ENCODE assay signal across 17 cellular contexts in the genomic region with DNA sequence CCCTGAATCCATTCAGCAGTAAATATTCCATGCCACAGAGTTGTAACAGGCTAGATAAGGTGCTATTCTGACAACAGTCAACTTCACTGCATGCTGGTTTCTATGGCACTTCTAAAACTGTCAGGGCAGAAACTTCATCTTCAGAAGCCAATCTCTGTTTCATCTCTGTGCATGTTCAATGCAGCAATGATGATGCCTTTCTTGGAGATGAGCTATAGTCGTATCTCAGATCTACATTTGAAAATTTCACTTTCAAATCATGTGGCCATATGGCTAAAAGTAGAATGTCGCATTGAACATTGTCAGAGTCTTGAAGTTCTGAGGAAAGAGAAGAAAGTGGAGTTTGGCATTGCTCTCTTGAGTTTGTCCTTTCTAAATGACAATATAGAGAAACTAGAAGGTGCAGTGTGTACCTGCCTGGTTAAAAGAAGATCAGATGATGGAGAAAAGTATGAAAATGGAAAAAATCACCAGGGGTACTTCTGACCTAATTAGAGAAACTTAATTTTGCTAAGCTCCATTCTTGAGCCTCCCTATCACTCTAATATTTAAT. TPM values are rescaled to one million over a fixed set of nuclear protein-coding genes. Genes with fewer than 3 reads are reported as not detected.
A peak's percentile ranks its signal among the peaks of the same experiment; 100 is the strongest.
DNase-seq lines count a peak whose midpoint lies in the region; ATAC-seq and TF ChIP-seq lines count a peak whose summit lies in the region.
"Had no signal": no experiment of that assay in that cellular context is flagged by ENCODE, and none has a peak within 500 bp of the region (broad histone marks: within the 10 kb centered on the region; RNA-seq: fewer than 3 reads in every experiment).

No MANE protein-coding gene starts in this region.

- H3K9me3 Mint-ChIP-seq in activated CD8-positive, alpha-beta memory T cell treated with anti-CD3 and anti-CD28 coated beads, Interleukin-2, amount 10 ng/mL, durations not matched to agents 7 days and 5 days (ENCODE audit: low read depth): no peaks in the 10 kb centered on the region
- H3K9me3 Mint-ChIP-seq: naive thymus-derived CD8-positive, alpha-beta T cell had no signal

- peak overlapping the region; percentile 97 for H3K27ac ChIP-seq in Karpas-422 (ENCODE audit: low read length)
- no peak overlapping the region for H3K27ac ChIP-seq in lower lobe of right lung
- H3K27ac ChIP-seq: RWPE1, tibial artery had no signal

- no peaks in the 10 kb centered on the region for H4K20me1 ChIP-seq in Karpas-422 (ENCODE audit: insufficient read depth, low read depth, low read length)

- peaks cover 9% of the 10 kb centered on the region for H3K36me3 Mint-ChIP-seq in activated CD8-positive, alpha-beta memory T cell treated with anti-CD3 and anti-CD28 coated beads, Interleukin-2, amount 10 ng/mL, durations not matched to agents 7 days and 5 days

- peaks cover 3% of the 10 kb centered on the region; the same call in 1 of the 2 replicates for H3K79me2 ChIP-seq in Karpas-422 (ENCODE audit: low read length)

- intact Hi-C loops in lower lobe of right lung (cut with DNase I): no loop called here

- in situ Hi-C loops in GM13976 (cut with MboI; ENCODE audit: low sequenced_read_pairs, unreplicated experiment): no loop called here

- peaks cover 73% of the 10 kb centered on the region for H3K4me1 ChIP-seq in Karpas-422 (ENCODE audit: low read length)
- no peaks in the 10 kb centered on the region for H3K4me1 ChIP-seq in lower lobe of right lung
- H3K4me1 ChIP-seq: tibial artery had no signal

- H3K27ac Mint-ChIP-seq in activated CD8-positive, alpha-beta memory T cell treated with anti-CD3 and anti-CD28 coated beads, Interleukin-2, amount 10 ng/mL, durations not matched to agents 7 days and 5 days: no peak overlapping the region

- DNase-seq in GM13976 (ENCODE audit: low spot score): peak; percentile 47
- DNase-seq in Karpas-422: peak; percentile 88
- no peak for DNase-seq in activated CD8-positive, alpha-beta memory T cell treated with anti-CD3 and anti-CD28 coated beads, Interleukin-2, amount 10 ng/mL, durations not matched to agents 7 days and 5 days
- DNase-seq in midbrain (lab: John Stamatoyannopoulos, UW): no peak
- no peak for DNase-seq in lower lobe of right lung
- DNase-seq: activated CD4-positive, alpha-beta T cell treated with anti-CD3 and anti-CD28 coated beads, Interleukin-2, amount 50 U/mL, for 1 hour; activated effector memory CD4-positive, alpha-beta T cell treated with anti-CD3 and anti-CD28 coated beads, Interleukin-2, amount 50 U/mL, for 16 hours; Calu3; naive thymus-derived CD8-positive, alpha-beta T cell; NCI-H1930; NCI-H748 treated with DMSO at 0.1 percent for 48 hours; tibial artery had no signal

- no peak for TF ChIP-seq CTCF in GM13976 (IDR thresholded peaks at IDR 0.05; ENCODE audit: borderline replicate concordance, control extremely low read depth, extremely low read depth, insufficient read depth, missing control alignments)
- TF ChIP-seq CTCF in lower lobe of right lung (IDR thresholded peaks at IDR 0.05): no peak

- H3K9me3 ChIP-seq in Karpas-422 (ENCODE audit: low read length) (no peaks in the 10 kb centered on the region), lower lobe of right lung (no peaks in the 10 kb centered on the region)
- H3K9me3 ChIP-seq: tibial artery had no signal

- no peak overlapping the region for H2AFZ ChIP-seq in Karpas-422 (ENCODE audit: low read length)

- ATAC-seq in GM19324 (IDR thresholded peaks at IDR 0.05; ENCODE audit: low FRiP score, unreplicated experiment) (peak; percentile 62), HG02678 (IDR thresholded peaks at IDR 0.05; ENCODE audit: unreplicated experiment) (peak; percentile 66), lower lobe of right lung (no peak), HG03045 (IDR thresholded peaks at IDR 0.05; ENCODE audit: unreplicated experiment) (no peak)
- no peak for ATAC-seq in activated CD8-positive, alpha-beta memory T cell treated with anti-CD3 and anti-CD28 coated beads, Interleukin-2, amount 10 ng/mL, durations not matched to agents 7 days and 5 days
- ATAC-seq: naive thymus-derived CD8-positive, alpha-beta T cell had no signal

- H3K4me1 Mint-ChIP-seq in activated CD8-positive, alpha-beta memory T cell treated with anti-CD3 and anti-CD28 coated beads, Interleukin-2, amount 10 ng/mL, durations not matched to agents 7 days and 5 days: peaks cover 2% of the 10 kb centered on the region

- H3K27me3 Mint-ChIP-seq in activated CD8-positive, alpha-beta memory T cell treated with anti-CD3 and anti-CD28 coated beads, Interleukin-2, amount 10 ng/mL, durations not matched to agents 7 days and 5 days: no peaks in the 10 kb centered on the region
- H3K27me3 Mint-ChIP-seq: naive thymus-derived CD8-positive, alpha-beta T cell had no signal

- H3K4me2 ChIP-seq in Karpas-422 (ENCODE audit: low read depth, low read length, poor library complexity, severe bottlenecking): peak overlapping the region; percentile 73

- CTCF ChIA-PET in activated CD8-positive, alpha-beta memory T cell treated with anti-CD3 and anti-CD28 coated beads, Interleukin-2, amount 10 ng/mL, durations not matched to agents 7 days and 5 days (lab: Charles Lee): no interaction called here

- H3K36me3 ChIP-seq in Karpas-422 (ENCODE audit: insufficient read depth, low read length): no peaks in the 10 kb centered on the region
- H3K36me3 ChIP-seq in lower lobe of right lung: peaks cover 52% of the 10 kb centered on the region

- H3K4me3 Mint-ChIP-seq in activated CD8-positive, alpha-beta memory T cell treated with anti-CD3 and anti-CD28 coated beads, Interleukin-2, amount 10 ng/mL, durations not matched to agents 7 days and 5 days: no peak overlapping the region
- H3K4me3 Mint-ChIP-seq: naive thymus-derived CD8-positive, alpha-beta T cell had no signal

- peak overlapping the region; percentile 64 for H3K9ac ChIP-seq in Karpas-422 (ENCODE audit: low read length)

- H3K4me3 ChIP-seq in Karpas-422 (ENCODE audit: low read length): peak overlapping the region; percentile 40
- no peak overlapping the region for H3K4me3 ChIP-seq in lower lobe of right lung
- H3K4me3 ChIP-seq: tibial artery had no signal

- H3K9me2 ChIP-seq in Karpas-422 (replicated peaks; ENCODE audit: insufficient read depth, low read length): no peaks in the 10 kb centered on the region

- H3K27me3 ChIP-seq in Karpas-422 (ENCODE audit: low read length) (no peaks in the 10 kb centered on the region), lower lobe of right lung (ENCODE audit: low read depth) (no peaks in the 10 kb centered on the region)
- H3K27me3 ChIP-seq: tibial artery had no signal

RNA-seq across cellular contexts. Expression of a gene that starts 49.0 kb away (rescaled TPM):
- total RNA-seq in Karpas-422 (2014; rRNA removed; shearing (Covaris generic); ENCODE audit: low replicate concordance): 0.14 TPM in 1 of 2 replicates, not detected in the other
- total RNA-seq in activated CD8-positive, alpha-beta memory T cell treated with anti-CD3 and anti-CD28 coated beads, Interleukin-2, amount 10 ng/mL, durations not matched to agents 7 days and 5 days: under 1 TPM in 1 of 2 experiments, not detected in 1; 0.35 TPM
- total RNA-seq in lower lobe of right lung: 14.1 TPM
- total RNA-seq: dermis microvascular lymphatic vessel endothelial cell; naive thymus-derived CD8-positive, alpha-beta T cell had no signal

Comparison
In these comparisons a context has a peak if more than half of its experiments do, and no peak if none do; other contexts are left out.
1. DNase-seq: peak in GM13976 (single experiment) and Karpas-422 (single experiment); none in activated CD8-positive, alpha-beta memory T cell treated with anti-CD3 and anti-CD28 coated beads, Interleukin-2, amount 10 ng/mL, durations not matched to agents 7 days and 5 days (single experiment), midbrain (single experiment) and lower lobe of right lung (single experiment).
2. ATAC-seq: peak in GM19324 (single experiment) and HG02678 (single experiment); none in activated CD8-positive, alpha-beta memory T cell treated with anti-CD3 and anti-CD28 coated beads, Interleukin-2, amount 10 ng/mL, durations not matched to agents 7 days and 5 days (single experiment), lower lobe of right lung (0 of 2) and HG03045 (single experiment).
3. RNA of a gene that starts 49.0 kb away (total RNA-seq): 14.1 TPM in lower lobe of right lung (single experiment); 0.35 TPM in activated CD8-positive, alpha-beta memory T cell treated with anti-CD3 and anti-CD28 coated beads, Interleukin-2, amount 10 ng/mL, durations not matched to agents 7 days and 5 days and 0.14 TPM in Karpas-422; every median in the first group is over 10 times any median in the second.